10 cellular contexts compared by ENCODE assay signal in genomic region chr12:110312581-110313360, GRCh38. TPM values are rescaled to one million over a fixed set of nuclear protein-coding genes. Genes with fewer than 3 reads are reported as not detected.
DNase-seq lines count a peak whose midpoint lies in the region; ATAC-seq, FAIRE-seq and TF ChIP-seq lines count a peak whose summit lies in the region.
"Had no signal": no experiment of that assay in that cellular context is flagged by ENCODE, and none has a peak within 500 bp of the region (broad histone marks: within the 10 kb centered on the region; RNA-seq: fewer than 3 reads in every experiment).

No MANE protein-coding gene starts in this region.

- H3K9me3 ChIP-seq in small intestine (ENCODE audit: control insufficient read depth, low read depth): no peaks in the 10 kb centered on the region

- peak overlapping the region in 1 of 2 donors; percentile 33 for H3K27ac ChIP-seq in small intestine (ENCODE audit: low read depth in 1 of 2, low read length in 1 of 2)

- peaks cover 0 to 3% of the 10 kb centered on the region in 2 donors for H3K36me3 ChIP-seq in small intestine (ENCODE audit: control insufficient read depth in 2 of 2, insufficient read depth in 2 of 2, low read length in 2 of 2)

- no peaks in the 10 kb centered on the region for H3K27me3 ChIP-seq in small intestine (ENCODE audit: control insufficient read depth in 2 of 2, insufficient read depth in 2 of 2, low read length in 2 of 2)

- peaks cover 0 to 5% of the 10 kb centered on the region in 2 donors for H3K4me1 ChIP-seq in small intestine (ENCODE audit: control insufficient read depth in 2 of 2, insufficient read depth in 1 of 2, low read depth in 1 of 2, low read length in 1 of 2)

- DNase-seq in H54 (ENCODE audit: insufficient read length, low spot score) (peak; percentile 33), fibroblast of gingiva (ENCODE audit: low read depth) (peak; percentile 78), small intestine (peak; percentile 37), HuH-7 (ENCODE audit: low spot score) (no peak)
- DNase-seq: T1000 had no signal

- 79 to 96% (median 87%) methylated on average over 9 to 10 of the region's 10 CpGs for WGBS in small intestine, 3 donors

- no peak for TF ChIP-seq POLR2A in H54 (IDR thresholded peaks at IDR 0.05; ENCODE audit: low read depth, low read length)

- no peak overlapping the region for H3K4me3 ChIP-seq in small intestine (ENCODE audit: low read depth in 1 of 2, low read length in 2 of 2)

- FAIRE-seq in H54 (lab: Jason Lieb, UNC) (peak; percentile 96), small intestine (lab: Jason Lieb, UNC) (no peak)
- FAIRE-seq: islet of Langerhans had no signal

- ATAC-seq in SK-N-SH treated with all-trans-retinoic acid at 6 μM for 48 hours (peak; percentile 29; the same call in 2 of the 3 replicates), HG02885 (IDR thresholded peaks at IDR 0.05; ENCODE audit: poor library complexity, unreplicated experiment) (no peak), HG03432 (IDR thresholded peaks at IDR 0.05; ENCODE audit: unreplicated experiment) (no peak), GM19395 (IDR thresholded peaks at IDR 0.05; ENCODE audit: unreplicated experiment) (no peak)

TF ChIP-seq in SK-N-SH treated with all-trans-retinoic acid at 6 μM for 48 hours, 23 proteins besides CTCF, POLR2A, EP300 and RAD21:
- TF ChIP-seq RARB (CRISPR knock-in tag; IDR thresholded peaks at IDR 0.05) (no peak), ZFP3 (CRISPR knock-in tag; IDR thresholded peaks at IDR 0.05) (no peak), ZFP30 (CRISPR knock-in tag; IDR thresholded peaks at IDR 0.05) (no peak), CSDC2 (CRISPR knock-in tag; IDR thresholded peaks at IDR 0.05) (no peak), ZC3H10 (CRISPR knock-in tag; IDR thresholded peaks at IDR 0.05) (no peak), PPARA (CRISPR knock-in tag; IDR thresholded peaks at IDR 0.05; ENCODE audit: borderline replicate concordance) (no peak), ARNTL (CRISPR knock-in tag; IDR thresholded peaks at IDR 0.05; ENCODE audit: borderline replicate concordance, low read depth) (no peak), GLIS3 (CRISPR knock-in tag; IDR thresholded peaks at IDR 0.05) (no peak), CSRNP3 (CRISPR knock-in tag; IDR thresholded peaks at IDR 0.05) (no peak), ESRRG (CRISPR knock-in tag; IDR thresholded peaks at IDR 0.05) (no peak), ZNF70 (CRISPR knock-in tag; IDR thresholded peaks at IDR 0.05) (no peak), POU6F1 (CRISPR knock-in tag; IDR thresholded peaks at IDR 0.05; ENCODE audit: borderline replicate concordance, low read depth) (no peak), SNAI2 (CRISPR knock-in tag; IDR thresholded peaks at IDR 0.05) (no peak), OSR1 (CRISPR knock-in tag; IDR thresholded peaks at IDR 0.05) (no peak), TOX (CRISPR knock-in tag; IDR thresholded peaks at IDR 0.05; ENCODE audit: borderline replicate concordance) (no peak)
- TF ChIP-seq, protein P1, sequence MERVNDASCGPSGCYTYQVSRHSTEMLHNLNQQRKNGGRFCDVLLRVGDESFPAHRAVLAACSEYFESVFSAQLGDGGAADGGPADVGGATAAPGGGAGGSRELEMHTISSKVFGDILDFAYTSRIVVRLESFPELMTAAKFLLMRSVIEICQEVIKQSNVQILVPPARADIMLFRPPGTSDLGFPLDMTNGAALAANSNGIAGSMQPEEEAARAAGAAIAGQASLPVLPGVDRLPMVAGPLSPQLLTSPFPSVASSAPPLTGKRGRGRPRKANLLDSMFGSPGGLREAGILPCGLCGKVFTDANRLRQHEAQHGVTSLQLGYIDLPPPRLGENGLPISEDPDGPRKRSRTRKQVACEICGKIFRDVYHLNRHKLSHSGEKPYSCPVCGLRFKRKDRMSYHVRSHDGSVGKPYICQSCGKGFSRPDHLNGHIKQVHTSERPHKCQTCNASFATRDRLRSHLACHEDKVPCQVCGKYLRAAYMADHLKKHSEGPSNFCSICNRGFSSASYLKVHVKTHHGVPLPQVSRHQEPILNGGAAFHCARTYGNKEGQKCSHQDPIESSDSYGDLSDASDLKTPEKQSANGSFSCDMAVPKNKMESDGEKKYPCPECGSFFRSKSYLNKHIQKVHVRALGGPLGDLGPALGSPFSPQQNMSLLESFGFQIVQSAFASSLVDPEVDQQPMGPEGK (CRISPR knock-in tag; IDR thresholded peaks at IDR 0.05; ENCODE audit: borderline replicate concordance): no peak
- TF ChIP-seq, protein P2, sequence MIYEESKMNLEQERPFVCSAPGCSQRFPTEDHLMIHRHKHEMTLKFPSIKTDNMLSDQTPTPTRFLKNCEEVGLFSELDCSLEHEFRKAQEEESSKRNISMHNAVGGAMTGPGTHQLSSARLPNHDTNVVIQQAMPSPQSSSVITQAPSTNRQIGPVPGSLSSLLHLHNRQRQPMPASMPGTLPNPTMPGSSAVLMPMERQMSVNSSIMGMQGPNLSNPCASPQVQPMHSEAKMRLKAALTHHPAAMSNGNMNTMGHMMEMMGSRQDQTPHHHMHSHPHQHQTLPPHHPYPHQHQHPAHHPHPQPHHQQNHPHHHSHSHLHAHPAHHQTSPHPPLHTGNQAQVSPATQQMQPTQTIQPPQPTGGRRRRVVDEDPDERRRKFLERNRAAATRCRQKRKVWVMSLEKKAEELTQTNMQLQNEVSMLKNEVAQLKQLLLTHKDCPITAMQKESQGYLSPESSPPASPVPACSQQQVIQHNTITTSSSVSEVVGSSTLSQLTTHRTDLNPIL (CRISPR knock-in tag; IDR thresholded peaks at IDR 0.05; ENCODE audit: low read depth): no peak
TF ChIP-seq in SK-N-SH treated with all-trans-retinoic acid at 6 μM for 48 hours: peak in this region for 0.

RNA-seq across cellular contexts. Expression of gene ATP2A2, which starts 31.7 kb away (rescaled TPM):
- 100 to 1,000 TPM in 1 of 3 donors, 10 to 100 TPM in 2; 14.8 to 100 (median 21.9) TPM for polyA plus RNA-seq in small intestine
